In the genomic region with DNA sequence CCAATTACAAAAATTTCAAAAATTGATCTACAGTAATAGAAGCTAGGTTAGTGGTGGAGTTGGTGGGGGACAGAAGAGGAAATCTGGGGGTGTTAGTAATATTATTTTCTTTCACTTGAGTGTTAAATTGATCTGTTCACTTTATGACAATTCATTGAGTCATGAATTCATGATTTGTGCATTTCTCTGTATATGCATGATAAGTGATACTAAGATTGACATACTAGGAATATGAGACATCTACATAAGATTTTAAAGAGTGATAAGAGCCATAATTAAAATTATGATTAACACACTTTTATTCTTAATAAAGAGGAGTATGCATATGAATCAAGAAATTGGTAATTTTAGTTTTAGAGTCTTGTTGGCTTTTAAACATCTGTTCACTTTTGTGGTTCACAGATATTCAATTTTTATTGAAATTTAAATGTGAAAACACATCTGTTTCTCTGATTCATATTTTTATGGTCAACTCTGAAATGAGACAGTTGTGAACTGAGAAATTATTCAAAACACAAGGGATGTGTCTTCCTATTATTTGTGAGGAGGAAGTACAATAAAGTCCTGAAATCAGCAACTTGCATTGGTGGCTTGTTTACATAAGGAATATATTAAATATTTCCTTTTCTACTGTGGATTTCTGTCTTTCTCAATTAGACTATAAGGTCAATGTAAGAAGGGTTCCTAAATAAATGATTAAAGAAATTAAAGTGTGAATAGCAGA, we compare ENCODE assay signal across 21 cellular contexts.
DNase-seq lines count a peak whose midpoint lies in the region; ATAC-seq, FAIRE-seq and TF ChIP-seq lines count a peak whose summit lies in the region.
"Had no signal": no experiment of that assay in that cellular context is flagged by ENCODE, and none has a peak within 500 bp of the region (broad histone marks: within the 10 kb centered on the region; RNA-seq: fewer than 3 reads in every experiment).

No MANE protein-coding gene starts in this region.

- no peak overlapping the region for H2BK12ac ChIP-seq in H1 (ENCODE audit: low read depth, low read length)

- no peak overlapping the region for H3K14ac ChIP-seq in H1 (ENCODE audit: insufficient read length)

- intact Hi-C loops in HepG2 (cut with micrococcal nuclease; ENCODE audit: unreplicated experiment), result no loop called here

- H4K20me1 ChIP-seq in HepG2 (ENCODE audit: insufficient read depth, low read length) (no peaks in the 10 kb centered on the region), H1 (replicated peaks in 1 of 2; ENCODE audit: control insufficient read depth in 1 of 2, insufficient read depth in 2 of 2, low read length in 2 of 2) (no peaks in the 10 kb centered on the region)
- H4K20me1 ChIP-seq: BLaER1 had no signal

- no peak overlapping the region for H4K5ac ChIP-seq in H1 (ENCODE audit: insufficient read length, low read depth, low read length)

- no peak overlapping the region for H2BK20ac ChIP-seq in H1 (ENCODE audit: low read length)

- H3K4me1 ChIP-seq in liver (ENCODE audit: control insufficient read depth in 4 of 4, insufficient read depth in 4 of 4, low read length in 3 of 4) (peaks cover 0 to 4% (median 0%) of the 10 kb centered on the region in 4 donors), HepG2 (ENCODE audit: insufficient read depth, low read length) (no peaks in the 10 kb centered on the region), H1 (replicated peaks in 1 of 4; ENCODE audit: control insufficient read depth in 3 of 4, insufficient read depth in 4 of 4, low read length in 3 of 4) (no peaks in the 10 kb centered on the region), neutrophil (ENCODE audit: control insufficient read depth in 1 of 2, insufficient read depth in 1 of 2, low read depth in 1 of 2, low read length in 1 of 2) (peaks cover 6 to 11% of the 10 kb centered on the region in 2 experiments)
- H3K4me1 ChIP-seq: BLaER1 had no signal

- H3K4me3 ChIP-seq in liver (ENCODE audit: low read depth in 1 of 3, low read length in 3 of 3), result no peak overlapping the region
- H3K4me3 ChIP-seq in HepG2 (replicated peaks in 1 of 3; ENCODE audit: insufficient read depth in 1 of 3, low read depth in 2 of 3, low read length in 3 of 3), result no peak overlapping the region
- H3K4me3 ChIP-seq in H1 (ENCODE audit: extremely low read depth in 1 of 4, insufficient read depth in 2 of 4, low read depth in 3 of 4, low read length in 4 of 4), result no peak overlapping the region
- H3K4me3 ChIP-seq in neutrophil (ENCODE audit: low read depth in 1 of 2, low read length in 1 of 2), result no peak overlapping the region
- H3K4me3 ChIP-seq: BLaER1 had no signal

- no peak overlapping the region for H4K91ac ChIP-seq in H1 (replicated peaks; ENCODE audit: insufficient read length, low read length)

- H3K56ac ChIP-seq in H1 (replicated peaks; ENCODE audit: insufficient read length, low read depth, low read length), result peak overlapping the region; percentile 84

- no peak overlapping the region for H3K4ac ChIP-seq in H1 (replicated peaks; ENCODE audit: insufficient read length, low read depth, low read length)

- H3K79me2 ChIP-seq in HepG2 (ENCODE audit: insufficient read depth, low read length) (no peaks in the 10 kb centered on the region), H1 (ENCODE audit: control insufficient read depth in 1 of 2, insufficient read depth in 2 of 2, low read length in 2 of 2) (no peaks in the 10 kb centered on the region)

- TF ChIP-seq RAD21 in liver (IDR thresholded peaks at IDR 0.05) (no peak), HepG2 (CRISPR knock-in tag; IDR thresholded peaks at IDR 0.05) (no peak), H1 (IDR thresholded peaks at IDR 0.05 in 1 of 2, conservative IDR thresholded peaks at IDR 0.05 in 1 of 2; ENCODE audit: low read depth in 2 of 2, low read length in 2 of 2) (no peak)

- H3K4me2 ChIP-seq in HepG2 (ENCODE audit: low read depth, low read length) (no peak overlapping the region), H1 (ENCODE audit: insufficient read depth in 1 of 2, low read depth in 2 of 2, low read length in 2 of 2) (no peak overlapping the region)
- H3K4me2 ChIP-seq: BLaER1, SK-N-SH had no signal

- H3K27me3 ChIP-seq in liver (ENCODE audit: control insufficient read depth in 4 of 4, insufficient read depth in 4 of 4, low read length in 3 of 4) (no peaks in the 10 kb centered on the region), HepG2 (ENCODE audit: control insufficient read depth in 1 of 2, insufficient read depth in 2 of 2, low read length in 2 of 2) (no peaks in the 10 kb centered on the region), H1 (replicated peaks in 1 of 4; ENCODE audit: control insufficient read depth in 3 of 4, extremely low read depth in 1 of 4, insufficient read depth in 3 of 4, low read length in 3 of 4) (no peaks in the 10 kb centered on the region), neutrophil (no peaks in the 10 kb centered on the region)
- H3K27me3 ChIP-seq: BLaER1 had no signal

- no TSS peak for BruUV-seq in HepG2 (replicated peaks; lab: Mats Ljungman, UMichigan)

- no peaks in the 10 kb centered on the region; the same call in 1 of the 2 replicates for H3K23me2 ChIP-seq in H1 (ENCODE audit: low read depth, low read length)

- H4K8ac ChIP-seq in H1 (ENCODE audit: extremely low read depth, insufficient read depth, low read length), result no peak overlapping the region

- ATAC-seq in HepG2, result no peak

- in situ Hi-C loops in HepG2 (cut with HindIII; ENCODE audit: extremely low pct_ligation_motif_present, low pct_unique_long_range_greater_than_20kb), result no loop called here

- no peak overlapping the region for H2BK120ac ChIP-seq in H1 (replicated peaks; ENCODE audit: low read depth, low read length)

- no peak overlapping the region for H3K18ac ChIP-seq in H1 (ENCODE audit: extremely low read depth, low read length)

- H3K27ac ChIP-seq in liver (ENCODE audit: low read depth in 1 of 2, low read length in 2 of 2) (peak overlapping the region; percentile 73 to 85), HepG2 (ENCODE audit: extremely low read length, insufficient read depth, low read length) (no peak overlapping the region), H1 (ENCODE audit: low read depth, low read length) (no peak overlapping the region), neutrophil (peak overlapping the region; percentile 52)
- H3K27ac ChIP-seq: BLaER1 had no signal

- no peak overlapping the region for H2BK5ac ChIP-seq in H1 (ENCODE audit: low read depth, low read length)

- H3K36me3 ChIP-seq in liver (ENCODE audit: control insufficient read depth in 4 of 4, insufficient read depth in 3 of 4, low read depth in 1 of 4, low read length in 3 of 4) (no peaks in the 10 kb centered on the region), HepG2 (replicated peaks in 1 of 2; ENCODE audit: control insufficient read depth in 1 of 2, insufficient read depth in 2 of 2, low read length in 2 of 2) (no peaks in the 10 kb centered on the region), H1 (ENCODE audit: control insufficient read depth in 2 of 4, insufficient read depth in 4 of 4, low read length in 3 of 4) (no peaks in the 10 kb centered on the region), neutrophil (no peaks in the 10 kb centered on the region)
- H3K36me3 ChIP-seq: BLaER1 had no signal

- H2BK15ac ChIP-seq in H1 (ENCODE audit: low read length), result no peak overlapping the region

- H2AK5ac ChIP-seq in H1 (ENCODE audit: low read depth, low read length), result no peak overlapping the region

- no peak for FAIRE-seq in HepG2 (lab: Jason Lieb, UNC)
- no peak for FAIRE-seq in H1 (lab: Jason Lieb, UNC)
- FAIRE-seq: D721Med, GM12892, GM18507 had no signal

- peak overlapping the region in 1 of 2 donors; percentile 36 for H3K9ac ChIP-seq in liver (ENCODE audit: low read depth in 1 of 2, low read length in 2 of 2)
- H3K9ac ChIP-seq in HepG2 (ENCODE audit: insufficient read depth, low read depth, low read length), result no peak overlapping the region
- H3K9ac ChIP-seq in H1 (replicated peaks in 1 of 4; ENCODE audit: extremely low read depth in 1 of 4, low read depth in 3 of 4, low read length in 3 of 4), result no peak overlapping the region
- H3K9ac ChIP-seq: BLaER1, SK-N-SH had no signal

- TF ChIP-seq POLR2A in HepG2 (IDR thresholded peaks at IDR 0.05; ENCODE audit: insufficient read depth in 1 of 2, low read depth in 2 of 2, low read length in 2 of 2), result no peak
- TF ChIP-seq POLR2A in H1 (IDR thresholded peaks at IDR 0.05; ENCODE audit: control extremely low read depth in 1 of 2, low read depth in 2 of 2, low read length in 2 of 2), result no peak

- TF ChIP-seq EP300 in HepG2 (IDR thresholded peaks at IDR 0.05; ENCODE audit: low read depth in 2 of 2, low read length in 2 of 2), result no peak
- no peak for TF ChIP-seq EP300 in HepG2 (CRISPR knock-in tag; IDR thresholded peaks at IDR 0.05; ENCODE audit: borderline replicate concordance)
- no peak for TF ChIP-seq EP300 in H1 (IDR thresholded peaks at IDR 0.05; ENCODE audit: borderline replicate concordance in 1 of 2, low read depth in 2 of 2, low read length in 2 of 2)

- H2AFZ ChIP-seq in HepG2 (ENCODE audit: low read length) (no peak overlapping the region), H1 (ENCODE audit: low read length) (no peak overlapping the region)

- DNase-seq in HepG2 (ENCODE audit: low spot score) (no peak), H1 (ENCODE audit: low read depth in 1 of 2, low spot score in 2 of 2) (no peak), T1000 (lab: John Stamatoyannopoulos, UW) (no peak), CD1c-positive myeloid dendritic cell (ENCODE audit: extremely low spot score) (no peak), Kasumi-1 (lab: John Stamatoyannopoulos, UW) (no peak)
- DNase-seq: CD8-positive, alpha-beta memory T cell; H9; NCI-H1105; NCI-H1694; NCI-H2081 treated with DMSO at 0.1 percent for 48 hours; NCI-H510A; NCI-H748 treated with DMSO at 0.1 percent for 48 hours; NK-92 treated with Interleukin-12 subunit alpha and Interleukin-12 subunit beta, amount 100 ng/mL, for 24 hours; SHP77 treated with DMSO at 0.1 percent for 48 hours; SK-N-SH had no signal

- CTCF ChIA-PET in HepG2 (lab: Yijun Ruan, JAX; ENCODE audit: low intra/inter-chr PET ratio, low total read pairs), result no interaction called here
- CTCF ChIA-PET in H1 (lab: Charles Lee; ENCODE audit: partially characterized antibody), result no interaction called here

- H3K9me3 ChIP-seq in liver (ENCODE audit: control insufficient read depth in 4 of 4, low read length in 3 of 4) (no peaks in the 10 kb centered on the region), HepG2 (ENCODE audit: low read length) (0 out of 2 replicates have a peak, but pooled peaks cover 4% of the 10 kb centered on the region), H1 (ENCODE audit: insufficient read depth in 2 of 2, low read depth in 1 of 2, low read length in 1 of 2) (no peaks in the 10 kb centered on the region), neutrophil (no peaks in the 10 kb centered on the region)
- H3K9me3 ChIP-seq: BLaER1 had no signal

- TF ChIP-seq CTCF in liver (IDR thresholded peaks at IDR 0.05; ENCODE audit: low read depth, low read length, missing input control) (no peak), HepG2 (CRISPR knock-in tag; IDR thresholded peaks at IDR 0.05) (no peak), H1 (IDR thresholded peaks at IDR 0.05; ENCODE audit: control extremely low read depth in 1 of 3, insufficient read depth in 1 of 3, low read depth in 1 of 3, low read length in 3 of 3) (no peak), neutrophil (IDR thresholded peaks at IDR 0.05) (no peak)

- H3K79me1 ChIP-seq in H1 (ENCODE audit: low read depth, low read length), result no peaks in the 10 kb centered on the region

- no peak overlapping the region for H3K23ac ChIP-seq in H1 (ENCODE audit: insufficient read length)

- POLR2A ChIA-PET in HepG2 (lab: Yijun Ruan, JAX) (no interaction called here), H1 (lab: Charles Lee; ENCODE audit: partially characterized antibody) (no interaction called here)

Comparison
In these comparisons a context has a peak if more than half of its experiments do, and no peak if none do; other contexts are left out.
1. H3K27ac ChIP-seq: peak in liver (2 of 2) and neutrophil (single experiment); none in HepG2 (single experiment) and H1 (single experiment).